16 cellular contexts compared by ENCODE assay signal in genomic region chr13:109707044-109707794, GRCh38.
DNase-seq lines count a peak whose midpoint lies in the region; ATAC-seq, FAIRE-seq and TF ChIP-seq lines count a peak whose summit lies in the region.
"Had no signal": no experiment of that assay in that cellular context is flagged by ENCODE, and none has a peak within 500 bp of the region (broad histone marks: within the 10 kb centered on the region; RNA-seq: fewer than 3 reads in every experiment).

No MANE protein-coding gene starts in this region.

- no peak overlapping the region for H3K56ac ChIP-seq in H1 (replicated peaks; ENCODE audit: insufficient read length, low read depth, low read length)

- no peak overlapping the region for H2BK120ac ChIP-seq in H1 (replicated peaks; ENCODE audit: low read depth, low read length)

- H3K18ac ChIP-seq in H1 (ENCODE audit: extremely low read depth, low read length) = no peak overlapping the region

- H4K20me1 ChIP-seq in BLaER1 = no peaks in the 10 kb centered on the region
- H4K20me1 ChIP-seq in H1 (replicated peaks in 1 of 2; ENCODE audit: control insufficient read depth in 1 of 2, insufficient read depth in 2 of 2, low read length in 2 of 2) = no peaks in the 10 kb centered on the region

- H2BK12ac ChIP-seq in H1 (ENCODE audit: low read depth, low read length) = peak overlapping the region; percentile 82; the same call in 1 of the 2 replicates

- no peak overlapping the region for H3K23ac ChIP-seq in H1 (ENCODE audit: insufficient read length)

- no peak overlapping the region for H3K27ac Mint-ChIP-seq in CD8-positive, alpha-beta T cell
- H3K27ac Mint-ChIP-seq: HFFc6; naive thymus-derived CD8-positive, alpha-beta T cell had no signal

- H3K27me3 Mint-ChIP-seq in CD8-positive, alpha-beta T cell (ENCODE audit: low read depth) = peaks cover 22% of the 10 kb centered on the region

- WGBS in H1 (ENCODE audit: extremely low coverage in 1 of 2, insufficient coverage in 1 of 2, insufficient read length in 1 of 2, insufficient replicate concordance in 2 of 2, low coverage in 1 of 2, low lambda C conversion rate in 2 of 2, missing lambda C conversion rate in 1 of 2), 2 experiments = 83% methylated on average over 16 of the region's 16 CpGs; no CpG with 5 or more reads in 1 of the 2 experiments
- WGBS in gastroesophageal sphincter (ENCODE audit: low coverage in 1 of 2), 2 donors = 76 to 86% methylated on average over 10 to 11 of the region's 16 CpGs

- H4K91ac ChIP-seq in H1 (replicated peaks; ENCODE audit: insufficient read length, low read length) = no peak overlapping the region

- peak overlapping the region; percentile 28; the same call in 1 of the 2 replicates for H2BK5ac ChIP-seq in H1 (ENCODE audit: low read depth, low read length)

- no peak overlapping the region for H3K4me3 Mint-ChIP-seq in CD8-positive, alpha-beta T cell
- H3K4me3 Mint-ChIP-seq: HFFc6; naive thymus-derived CD8-positive, alpha-beta T cell had no signal

- no peak for ATAC-seq in CD8-positive, alpha-beta T cell
- no peak for ATAC-seq in GM19397 (IDR thresholded peaks at IDR 0.05; ENCODE audit: unreplicated experiment)
- ATAC-seq in gastroesophageal sphincter = no peak
- ATAC-seq: gastrocnemius medialis; naive thymus-derived CD8-positive, alpha-beta T cell; right lobe of liver had no signal

- TF ChIP-seq CTCF in HEK293 (tag by site-specific recombination; IDR thresholded peaks at IDR 0.05) (no peak), H1 (IDR thresholded peaks at IDR 0.05; ENCODE audit: control extremely low read depth in 1 of 3, insufficient read depth in 1 of 3, low read depth in 1 of 3, low read length in 3 of 3) (no peak), gastroesophageal sphincter (IDR thresholded peaks at IDR 0.05) (no peak)
- TF ChIP-seq CTCF in CD8-positive, alpha-beta T cell (IDR thresholded peaks at IDR 0.05) = no peak

- H3K4me1 ChIP-seq in BLaER1 (peaks cover 62% of the 10 kb centered on the region), HEK293 (ENCODE audit: control insufficient read depth, insufficient read depth, low read length) (no peaks in the 10 kb centered on the region), H1 (replicated peaks in 1 of 4; ENCODE audit: control insufficient read depth in 3 of 4, insufficient read depth in 4 of 4, low read length in 3 of 4) (peaks cover 0 to 2% (median 0%) of the 10 kb centered on the region in 4 experiments; a peak in 1 of 7 replicates), gastroesophageal sphincter (peaks cover 0 to 5% (median 0%) of the 10 kb centered on the region in 3 donors)
- H3K4me1 ChIP-seq in CD8-positive, alpha-beta T cell (ENCODE audit: insufficient read depth, low read length) = no peaks in the 10 kb centered on the region

- H3K9me3 ChIP-seq in BLaER1 (peaks cover 23% of the 10 kb centered on the region), HEK293 (ENCODE audit: control insufficient read depth, insufficient read depth, low read depth, low read length) (no peaks in the 10 kb centered on the region), H1 (ENCODE audit: insufficient read depth in 2 of 2, low read depth in 1 of 2, low read length in 1 of 2) (peaks cover 3 to 6% of the 10 kb centered on the region in 2 experiments; a peak in 2 of 4 replicates), gastroesophageal sphincter (no peaks in the 10 kb centered on the region)
- H3K9me3 ChIP-seq in CD8-positive, alpha-beta T cell (ENCODE audit: low read length) = no peaks in the 10 kb centered on the region
- H3K9me3 ChIP-seq: gastrocnemius medialis, right lobe of liver had no signal

- H3K9ac ChIP-seq in BLaER1 (peak overlapping the region; percentile 76), H1 (replicated peaks in 1 of 4; ENCODE audit: extremely low read depth in 1 of 4, low read depth in 3 of 4, low read length in 3 of 4) (no peak overlapping the region)

- H4K8ac ChIP-seq in H1 (ENCODE audit: extremely low read depth, insufficient read depth, low read length) = no peak overlapping the region; the same call in 1 of the 2 replicates

- CTCF ChIA-PET in HEK293 (lab: Yijun Ruan, JAX) (no interaction called here), H1 (lab: Charles Lee; ENCODE audit: partially characterized antibody) (interaction anchor here (0.7 kb wide), 1 partner anchor 55 kb away, joined by 4 read pairs; no protein-coding TSS in a partner anchor)
- CTCF ChIA-PET in CD8-positive, alpha-beta T cell (lab: Charles Lee) = no interaction called here

- no peaks in the 10 kb centered on the region for H3K36me3 Mint-ChIP-seq in CD8-positive, alpha-beta T cell

- TF ChIP-seq POLR2A in H1 (IDR thresholded peaks at IDR 0.05; ENCODE audit: control extremely low read depth in 1 of 2, low read depth in 2 of 2, low read length in 2 of 2) (no peak), gastroesophageal sphincter (IDR thresholded peaks at IDR 0.05) (no peak)

- H3K14ac ChIP-seq in H1 (ENCODE audit: insufficient read length) = no peak overlapping the region

- POLR2A ChIA-PET in HEK293 (lab: Yijun Ruan, JAX) = no interaction called here
- POLR2A ChIA-PET in H1 (lab: Charles Lee; ENCODE audit: partially characterized antibody) = no interaction called here
- POLR2A ChIA-PET in CD8-positive, alpha-beta T cell (lab: Charles Lee) = no interaction called here

- no peak overlapping the region for H2BK15ac ChIP-seq in H1 (ENCODE audit: low read length)

- no peaks in the 10 kb centered on the region for H3K9me3 Mint-ChIP-seq in CD8-positive, alpha-beta T cell
- H3K9me3 Mint-ChIP-seq: HFFc6; naive thymus-derived CD8-positive, alpha-beta T cell had no signal

- TF ChIP-seq EP300 in H1 (IDR thresholded peaks at IDR 0.05; ENCODE audit: borderline replicate concordance in 1 of 2, low read depth in 2 of 2, low read length in 2 of 2) = no peak
- TF ChIP-seq EP300 in gastroesophageal sphincter (IDR thresholded peaks at IDR 0.05) = no peak

- no peak overlapping the region for H3K4ac ChIP-seq in H1 (replicated peaks; ENCODE audit: insufficient read length, low read depth, low read length)

- H3K27me3 ChIP-seq in BLaER1 = no peaks in the 10 kb centered on the region
- H3K27me3 ChIP-seq in H1 (replicated peaks in 1 of 4; ENCODE audit: control insufficient read depth in 3 of 4, extremely low read depth in 1 of 4, insufficient read depth in 3 of 4, low read length in 3 of 4) = no peaks in the 10 kb centered on the region
- no peaks in the 10 kb centered on the region for H3K27me3 ChIP-seq in CD8-positive, alpha-beta T cell (ENCODE audit: insufficient read depth, low read length)
- no peaks in the 10 kb centered on the region for H3K27me3 ChIP-seq in gastroesophageal sphincter
- H3K27me3 ChIP-seq: right lobe of liver had no signal

- H3K4me3 ChIP-seq in BLaER1 (peak overlapping the region; percentile 54), HEK293 (ENCODE audit: low read depth, low read length) (no peak overlapping the region), H1 (ENCODE audit: extremely low read depth in 1 of 4, insufficient read depth in 2 of 4, low read depth in 3 of 4, low read length in 4 of 4) (no peak overlapping the region), gastroesophageal sphincter (no peak overlapping the region)
- no peak overlapping the region for H3K4me3 ChIP-seq in CD8-positive, alpha-beta T cell (ENCODE audit: low read depth, low read length)
- H3K4me3 ChIP-seq: gastrocnemius medialis, right lobe of liver had no signal

- H3K4me2 ChIP-seq in BLaER1 (peak overlapping the region; percentile 90), H1 (ENCODE audit: insufficient read depth in 1 of 2, low read depth in 2 of 2, low read length in 2 of 2) (no peak overlapping the region)

- H3K79me2 ChIP-seq in H1 (ENCODE audit: control insufficient read depth in 1 of 2, insufficient read depth in 2 of 2, low read length in 2 of 2) = no peaks in the 10 kb centered on the region

- H3K36me3 ChIP-seq in BLaER1 (peaks cover 8% of the 10 kb centered on the region; the same call in 1 of the 2 replicates), HEK293 (ENCODE audit: control insufficient read depth in 2 of 2, insufficient read depth in 1 of 2, low read length in 2 of 2) (no peaks in the 10 kb centered on the region), H1 (ENCODE audit: control insufficient read depth in 2 of 4, insufficient read depth in 4 of 4, low read length in 3 of 4) (no peaks in the 10 kb centered on the region), gastroesophageal sphincter (no peaks in the 10 kb centered on the region)
- no peaks in the 10 kb centered on the region for H3K36me3 ChIP-seq in CD8-positive, alpha-beta T cell (ENCODE audit: insufficient read depth, low read length)
- H3K36me3 ChIP-seq: gastrocnemius medialis, right lobe of liver had no signal

- peaks cover 8% of the 10 kb centered on the region for H3K4me1 Mint-ChIP-seq in CD8-positive, alpha-beta T cell (ENCODE audit: low read depth)

- intact Hi-C loops in CD8-positive, alpha-beta T cell (cut with DNase I, micrococcal nuclease) = no loop called here

- no peak for TF ChIP-seq RAD21 in H1 (IDR thresholded peaks at IDR 0.05 in 1 of 2, conservative IDR thresholded peaks at IDR 0.05 in 1 of 2; ENCODE audit: low read depth in 2 of 2, low read length in 2 of 2)

- FAIRE-seq in H1 (lab: Jason Lieb, UNC) = no peak
- FAIRE-seq: GM18507, keratinocyte had no signal

- H4K5ac ChIP-seq in H1 (ENCODE audit: insufficient read length, low read depth, low read length) = no peak overlapping the region

- H2BK20ac ChIP-seq in H1 (ENCODE audit: low read length) = 0 out of 2 replicates have a peak overlapping the region, but pooled peaks have one; percentile 21

- peak overlapping the region; percentile 88; the same call in 1 of the 2 replicates for H2AK5ac ChIP-seq in H1 (ENCODE audit: low read depth, low read length)

- no peaks in the 10 kb centered on the region for H3K23me2 ChIP-seq in H1 (ENCODE audit: low read depth, low read length)

- peak overlapping the region; percentile 71; the same call in 1 of the 2 replicates for H2AFZ ChIP-seq in H1 (ENCODE audit: low read length)

- H3K27ac ChIP-seq in BLaER1 (peak overlapping the region; percentile 95), HEK293 (ENCODE audit: extremely low read depth, low read depth, low read length) (no peak overlapping the region), H1 (ENCODE audit: low read depth, low read length) (no peak overlapping the region), gastroesophageal sphincter (no peak overlapping the region)
- H3K27ac ChIP-seq in CD8-positive, alpha-beta T cell (ENCODE audit: low read depth, low read length) = no peak overlapping the region
- H3K27ac ChIP-seq: gastrocnemius medialis had no signal

- DNase-seq in NCI-H510A (lab: John Stamatoyannopoulos, UW) (peak; percentile 21), H1 (ENCODE audit: low read depth in 1 of 2, low spot score in 2 of 2) (no peak)
- DNase-seq in CD8-positive, alpha-beta T cell = no peak
- no peak for DNase-seq in stimulated activated CD4-positive, alpha-beta T cell treated with anti-CD3 and anti-CD28 coated beads, Interleukin-4, amount 100 ng/mL, for 24 hours
- DNase-seq: activated CD4-positive, alpha-beta T cell treated with anti-CD3 and anti-CD28 coated beads for 48 hours; effector CD4-positive, alpha-beta T cell; gastrocnemius medialis; HFFc6; naive thymus-derived CD8-positive, alpha-beta T cell; right lobe of liver had no signal

- H3K79me1 ChIP-seq in H1 (ENCODE audit: low read depth, low read length) = no peaks in the 10 kb centered on the region
